Comparison of ENCODE assay signal across 12 cellular contexts in genomic region chr3:64612916-64613526, GRCh38.
DNase-seq lines count a peak whose midpoint lies in the region; ATAC-seq and TF ChIP-seq lines count a peak whose summit lies in the region.
"Had no signal": no experiment of that assay in that cellular context is flagged by ENCODE, and none has a peak within 500 bp of the region (broad histone marks: within the 10 kb centered on the region; RNA-seq: fewer than 3 reads in every experiment).

No MANE protein-coding gene starts in this region.

- intact Hi-C loops in tibial artery (cut with DNase I; ENCODE audit: low total_unique reads) = no loop called here
- intact Hi-C loops in dorsolateral prefrontal cortex (cut with DNase I) = no loop called here

- H3K4me1 ChIP-seq in SJCRH30 (peaks cover 16% of the 10 kb centered on the region), tibial artery (peaks cover 0 to 22% (median 6%) of the 10 kb centered on the region in 4 donors)

- H3K36me3 ChIP-seq in SJCRH30 (no peaks in the 10 kb centered on the region), tibial artery (peaks cover 0 to 13% (median 4%) of the 10 kb centered on the region in 3 donors)

- DNase-seq in SJCRH30 (peak; percentile 40 to 45), fibroblast of the aortic adventitia (ENCODE audit: low read depth) (peak; percentile 0), mucosa of gallbladder (ENCODE audit: low spot score) (peak; percentile 64), tibial artery (no peak), dorsolateral prefrontal cortex (no peak), NCI-H2196 (lab: John Stamatoyannopoulos, UW; ENCODE audit: unreplicated experiment) (no peak), T1000 (lab: John Stamatoyannopoulos, UW) (no peak)
- DNase-seq: NCI-H1105, NCI-H446, RPMI8226, substantia nigra had no signal

- no peaks in the 10 kb centered on the region for H3K9me3 ChIP-seq in SJCRH30 (replicated peaks)
- no peaks in the 10 kb centered on the region for H3K9me3 ChIP-seq in tibial artery

- H3K4me3 ChIP-seq in SJCRH30 (peak overlapping the region; percentile 13; the same call in 1 of the 2 replicates), fibroblast of the aortic adventitia (ENCODE audit: low read depth, low read length) (no peak overlapping the region), tibial artery (no peak overlapping the region), dorsolateral prefrontal cortex (no peak overlapping the region)

- TF ChIP-seq CTCF in fibroblast of the aortic adventitia (IDR thresholded peaks at IDR 0.05; ENCODE audit: insufficient read depth, low read length) (no peak), tibial artery (IDR thresholded peaks at IDR 0.05) (no peak), dorsolateral prefrontal cortex (IDR thresholded peaks at IDR 0.05 in 54 of 56, conservative IDR thresholded peaks at IDR 0.05 in 2 of 56; ENCODE audit: low read depth in 1 of 56, partially characterized antibody in 56 of 56) (no peak)

- H3K27ac ChIP-seq in SJCRH30 (peak overlapping the region; percentile 38), tibial artery (peak overlapping the region; percentile 54 to 74), dorsolateral prefrontal cortex (peak overlapping the region in 3 of 59 donors; percentile 1 to 6 (median 2))

- H3K27me3 ChIP-seq in SJCRH30 (no peaks in the 10 kb centered on the region), tibial artery (no peaks in the 10 kb centered on the region), dorsolateral prefrontal cortex (no peaks in the 10 kb centered on the region)

- ATAC-seq in GM21447 (IDR thresholded peaks at IDR 0.05; ENCODE audit: unreplicated experiment) = no peak

Comparison
In these comparisons a context has a peak if more than half of its experiments do, and no peak if none do; other contexts are left out.
1. DNase-seq: peak in SJCRH30 (2 of 2), fibroblast of the aortic adventitia (single experiment) and mucosa of gallbladder (single experiment); none in tibial artery (0 of 2), dorsolateral prefrontal cortex (0 of 10), NCI-H2196 (single experiment) and T1000 (single experiment).